12 cellular contexts compared by ENCODE assay signal in genomic region chr10:90227259-90227658, GRCh38.
A peak's percentile ranks its signal among the peaks of the same experiment; 100 is the strongest.
DNase-seq lines count a peak whose midpoint lies in the region; ATAC-seq and TF ChIP-seq lines count a peak whose summit lies in the region.
"Had no signal": no experiment of that assay in that cellular context is flagged by ENCODE, and none has a peak within 500 bp of the region (broad histone marks: within the 10 kb centered on the region; RNA-seq: fewer than 3 reads in every experiment).

No MANE protein-coding gene starts in this region.

- TF ChIP-seq CTCF in astrocyte of the cerebellum (IDR thresholded peaks at IDR 0.05; ENCODE audit: low read depth, low read length, missing control alignments) (no peak), neural progenitor cell (IDR thresholded peaks at IDR 0.05) (no peak)
- no peak for TF ChIP-seq CTCF in CD4-positive, alpha-beta T cell (IDR thresholded peaks at IDR 0.05)

- H3K36me3 Mint-ChIP-seq in CD4-positive, alpha-beta T cell (ENCODE audit: low read depth): no peaks in the 10 kb centered on the region
- H3K36me3 Mint-ChIP-seq in neural progenitor cell: no peaks in the 10 kb centered on the region

- no peak overlapping the region for H3K27ac ChIP-seq in CD4-positive, alpha-beta T cell (ENCODE audit: low read depth, low read length)
- no peak overlapping the region for H3K27ac ChIP-seq in neural progenitor cell
- H3K27ac ChIP-seq: prostate gland had no signal

- H3K4me3 ChIP-seq in astrocyte of the cerebellum (ENCODE audit: low read depth, low read length) (no peak overlapping the region), skeletal muscle cell (ENCODE audit: low read depth, low read length) (no peak overlapping the region), neural progenitor cell (no peak overlapping the region)
- H3K4me3 ChIP-seq: prostate gland had no signal

- no peak overlapping the region for H3K27ac Mint-ChIP-seq in CD4-positive, alpha-beta T cell
- H3K27ac Mint-ChIP-seq in neural progenitor cell: no peak overlapping the region

- H3K79me2 ChIP-seq in neural progenitor cell (ENCODE audit: low read depth): no peaks in the 10 kb centered on the region

- no peak for ATAC-seq in CD4-positive, alpha-beta T cell (ENCODE audit: poor library complexity)
- ATAC-seq in HG02759 (IDR thresholded peaks at IDR 0.05; ENCODE audit: unreplicated experiment): no peak
- ATAC-seq: left cardiac atrium had no signal

- no peaks in the 10 kb centered on the region for H3K36me3 ChIP-seq in neural progenitor cell
- H3K36me3 ChIP-seq: prostate gland had no signal

- no peaks in the 10 kb centered on the region for H3K4me1 Mint-ChIP-seq in CD4-positive, alpha-beta T cell (ENCODE audit: low read depth)
- H3K4me1 Mint-ChIP-seq in neural progenitor cell: peaks cover 14% of the 10 kb centered on the region

- no peak overlapping the region for H2AFZ ChIP-seq in neural progenitor cell (replicated peaks)

- no peak overlapping the region for H3K9ac ChIP-seq in neural progenitor cell

- DNase-seq in ELR (ENCODE audit: low read depth): peak; percentile 87
- peak; percentile 100 for DNase-seq in M059J (ENCODE audit: low read depth)
- peak; percentile 96 for DNase-seq in astrocyte of the cerebellum (ENCODE audit: low read depth)
- peak; percentile 81 for DNase-seq in skeletal muscle cell (ENCODE audit: low read depth)
- DNase-seq in CD4-positive, alpha-beta T cell: no peak
- no peak for DNase-seq in neural progenitor cell (ENCODE audit: low spot score)
- DNase-seq in ureter (ENCODE audit: low spot score): no peak
- DNase-seq: activated effector memory CD4-positive, alpha-beta T cell treated with anti-CD3 and anti-CD28 coated beads, Interleukin-2, amount 50 U/mL, for 16 hours; DMS79 treated with DMSO at 0.1 percent for 48 hours; left cardiac atrium had no signal

- H3K9me3 Mint-ChIP-seq in CD4-positive, alpha-beta T cell: peaks cover 2% of the 10 kb centered on the region
- H3K9me3 Mint-ChIP-seq in neural progenitor cell: peaks cover 4% of the 10 kb centered on the region

- peaks cover 3% of the 10 kb centered on the region for H3K27me3 Mint-ChIP-seq in CD4-positive, alpha-beta T cell
- H3K27me3 Mint-ChIP-seq in neural progenitor cell (ENCODE audit: insufficient read depth, low read depth): no peaks in the 10 kb centered on the region

- intact Hi-C loops in CD4-positive, alpha-beta T cell (cut with DNase I, micrococcal nuclease): no loop called here

- H4K20me1 ChIP-seq in neural progenitor cell (ENCODE audit: low read depth): no peaks in the 10 kb centered on the region

- H3K27me3 ChIP-seq in CD4-positive, alpha-beta T cell (ENCODE audit: control insufficient read depth, insufficient read depth, low read length): no peaks in the 10 kb centered on the region
- H3K27me3 ChIP-seq in neural progenitor cell: no peaks in the 10 kb centered on the region

- no peaks in the 10 kb centered on the region for H3K9me3 ChIP-seq in CD4-positive, alpha-beta T cell (ENCODE audit: control insufficient read depth, low read length)
- H3K9me3 ChIP-seq in neural progenitor cell (ENCODE audit: low read depth): no peaks in the 10 kb centered on the region
- H3K9me3 ChIP-seq: prostate gland had no signal

- CTCF ChIA-PET in CD4-positive, alpha-beta T cell (lab: Charles Lee): no interaction called here

- no peaks in the 10 kb centered on the region for H3K4me1 ChIP-seq in neural progenitor cell
- H3K4me1 ChIP-seq: prostate gland had no signal

- POLR2A ChIA-PET in CD4-positive, alpha-beta T cell (lab: Charles Lee): no interaction called here

- H3K4me2 ChIP-seq in neural progenitor cell: no peak overlapping the region

- in situ Hi-C loops in astrocyte of the cerebellum (cut with HindIII; ENCODE audit: low sequenced_read_pairs): no loop called here

- H3F3A ChIP-seq in neural progenitor cell (ENCODE audit: low read depth): no peaks in the 10 kb centered on the region

- no peak overlapping the region for H3K4me3 Mint-ChIP-seq in CD4-positive, alpha-beta T cell
- no peak overlapping the region for H3K4me3 Mint-ChIP-seq in neural progenitor cell

Comparison
In these comparisons a context has a peak if more than half of its experiments do, and no peak if none do; other contexts are left out.
1. DNase-seq: peak in ELR (single experiment), M059J (single experiment), astrocyte of the cerebellum (single experiment) and skeletal muscle cell (single experiment); none in CD4-positive, alpha-beta T cell (0 of 10), neural progenitor cell (single experiment) and ureter (single experiment).